Comparison of ENCODE assay signal across 26 cellular contexts in the genomic region with DNA sequence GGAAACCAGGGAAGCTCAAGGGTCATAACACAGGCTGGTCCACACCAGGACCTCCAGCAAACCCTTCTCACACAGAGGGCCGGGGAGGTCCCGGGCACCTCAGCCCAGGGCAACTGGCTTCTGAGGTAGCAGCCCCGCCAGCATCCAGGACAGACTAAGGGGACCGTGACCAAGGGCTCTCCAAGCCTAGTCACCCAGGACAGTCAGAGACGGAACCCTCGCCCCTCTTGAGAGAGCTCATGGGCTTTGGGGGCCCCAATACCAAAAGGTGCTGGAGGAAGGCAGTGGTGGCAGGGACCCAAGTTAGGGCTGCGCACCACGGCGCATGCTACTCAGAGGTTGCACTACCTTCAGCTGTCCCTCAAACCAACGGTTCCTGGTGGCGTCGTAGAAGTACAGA.
"Had no signal": no experiment of that assay in that cellular context is flagged by ENCODE, and none has a peak within 500 bp of the region (broad histone marks: within the 10 kb centered on the region; RNA-seq: fewer than 3 reads in every experiment).

No MANE protein-coding gene starts in this region.

- H3K4me1 Mint-ChIP-seq: mesothelial cell of epicardium had no signal

- H3K9ac ChIP-seq: neural progenitor cell had no signal

- H3K4me3 Mint-ChIP-seq: mesothelial cell of epicardium; naive B cell; natural killer cell; nephron progenitor cell; neural progenitor cell; stimulated activated memory B cell treated with anti-CD40 and anti-IgM and Interleukin-4, amounts not matched to agents 10 μg/mL and 1 μg/mL and 100 μg/mL, for 72 hours had no signal

- H3K4me3 ChIP-seq: left ventricle myocardium inferior, lung, neural progenitor cell, ovary, right atrium auricular region, right lobe of liver, smooth muscle cell, stomach, testis, tibial artery, upper lobe of right lung had no signal

- H2AFZ ChIP-seq: neural progenitor cell had no signal

- H3K4me1 ChIP-seq: left ventricle myocardium inferior, right atrium auricular region, right lobe of liver, testis, tibial artery, upper lobe of right lung had no signal

- H3K9me3 ChIP-seq: left ventricle myocardium inferior, ovary, right atrium auricular region, right lobe of liver, stomach, testis, tibial artery, upper lobe of right lung had no signal

- H3K4me2 ChIP-seq: neural progenitor cell, smooth muscle cell had no signal

- H3K27ac Mint-ChIP-seq: mesothelial cell of epicardium; neural progenitor cell; progenitor cell of endocrine pancreas; stimulated activated memory B cell treated with anti-CD40 and anti-IgM and Interleukin-4, amounts not matched to agents 10 μg/mL and 1 μg/mL and 100 μg/mL, for 72 hours had no signal

- H3K27me3 ChIP-seq: neural progenitor cell, ovary, right atrium auricular region, right lobe of liver, stomach, testis, tibial artery, upper lobe of right lung had no signal

- H3K36me3 ChIP-seq: neural progenitor cell, ovary had no signal

- DNase-seq: hypothalamus; islet precursor cell; left ventricle myocardium inferior; mesendoderm; naive B cell; natural killer cell; nephron progenitor cell; ovary; right lobe of liver; stimulated activated CD4-positive, alpha-beta T cell treated with anti-CD3 and anti-CD28 coated beads, Interleukin-1b, Interleukin-23, amount 100 ng/mL, for 48 hours; stimulated activated CD4-positive, alpha-beta T cell treated with anti-CD3 and anti-CD28 coated beads, Interleukin-2, amount 100 ng/mL, for 48 hours; stimulated activated CD4-positive, alpha-beta T cell treated with anti-CD3 and anti-CD28 coated beads, Interleukin-4, amount 100 ng/mL, for 4 hours; stimulated activated CD8-positive, alpha-beta memory T cell treated with anti-CD3 and anti-CD28 coated beads, Interleukin-4, amount 100 ng/mL, for 48 hours; stimulated activated naive CD8-positive, alpha-beta T cell treated with anti-CD3 and anti-CD28 coated beads, Interleukin-15, Interleukin-2, amounts not matched to agents 100 U/mL and 50 U/mL, for 24 hours; stomach; testis; tibial artery; trophoblast cell; upper lobe of right lung had no signal

- H3K9me3 Mint-ChIP-seq: mesothelial cell of epicardium; naive B cell; natural killer cell; nephron progenitor cell; neural progenitor cell; stimulated activated memory B cell treated with anti-CD40 and anti-IgM and Interleukin-4, amounts not matched to agents 10 μg/mL and 1 μg/mL and 100 μg/mL, for 72 hours had no signal

- H3K27ac ChIP-seq: left ventricle myocardium inferior, neural progenitor cell, ovary, right atrium auricular region, right lobe of liver, stomach, testis, tibial artery, upper lobe of right lung had no signal

- H3K27me3 Mint-ChIP-seq: naive B cell; stimulated activated memory B cell treated with anti-CD40 and anti-IgM and Interleukin-4, amounts not matched to agents 10 μg/mL and 1 μg/mL and 100 μg/mL, for 72 hours had no signal

- ATAC-seq: natural killer cell; right lobe of liver; stimulated activated naive CD8-positive, alpha-beta T cell treated with anti-CD3 and anti-CD28 coated beads, Interleukin-15, Interleukin-2, amounts not matched to agents 100 U/mL and 50 U/mL, for 24 hours; upper lobe of right lung had no signal
